Comparison of ENCODE assay signal across 6 cellular contexts in the genomic region with DNA sequence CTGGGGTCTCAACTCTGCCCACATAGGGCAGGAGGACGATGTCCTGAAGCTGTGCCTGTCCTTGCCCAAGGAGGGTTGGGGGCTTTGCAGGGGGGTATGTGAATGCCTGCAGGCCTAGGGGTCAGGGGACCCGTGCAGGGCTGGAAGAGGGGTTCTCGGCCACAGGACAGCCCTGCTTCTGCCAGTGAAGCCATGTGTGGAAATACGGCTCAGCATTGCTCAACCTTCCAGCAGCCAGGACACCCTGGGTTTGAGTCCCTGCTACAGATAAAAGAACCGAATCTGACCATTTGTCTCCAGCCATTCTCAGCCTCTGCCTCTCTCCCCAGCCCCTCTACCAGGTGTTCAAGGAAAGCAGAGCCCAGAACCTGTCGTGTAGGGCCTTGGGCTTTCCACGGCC.
DNase-seq lines count a peak whose midpoint lies in the region; FAIRE-seq and TF ChIP-seq lines count a peak whose summit lies in the region.
"Not testable (repeated sequence)": the region's sequence is repeated elsewhere in the genome, so short reads cannot be mapped to it uniquely, and the experiment has no call there.

No MANE protein-coding gene starts in this region.

- peaks cover 69% of the 10 kb centered on the region for H3K4me1 Mint-ChIP-seq in brain

- not testable (repeated sequence) for H2AFZ ChIP-seq in PC-9

- not testable (repeated sequence) for H4K20me1 ChIP-seq in PC-9 (ENCODE audit: insufficient read depth)

- H3K36me3 ChIP-seq in PC-9 (ENCODE audit: low read depth); SJCRH30: not testable (repeated sequence)

- not testable (repeated sequence) for H3K9me2 ChIP-seq in PC-9 (ENCODE audit: insufficient read depth)

- peaks cover 13% of the 10 kb centered on the region for H3K27me3 Mint-ChIP-seq in brain

- not testable (repeated sequence) for H3K36me3 Mint-ChIP-seq in brain

- H3K79me2 ChIP-seq in PC-9 (ENCODE audit: low read depth) = not testable (repeated sequence)

- H3K4me3 ChIP-seq in PC-9, SJCRH30: not testable (repeated sequence)

- H3K9me3 ChIP-seq in PC-9 (ENCODE audit: insufficient read depth, low read depth); SJCRH30 (replicated peaks): not testable (repeated sequence)

- BruUV-seq in PC-9 (replicated peaks; lab: Mats Ljungman, UMichigan) = not testable (repeated sequence)

- intact Hi-C loops in PC-9 (cut with micrococcal nuclease; ENCODE audit: unreplicated experiment); cardiac septum (cut with DNase I): not testable (repeated sequence)

- H3K27ac ChIP-seq in PC-9 (peak overlapping the region; percentile 95; the same call in 1 of the 2 replicates), SJCRH30 (peak overlapping the region; percentile 59)

- peak overlapping the region in 4 of 5 experiments; percentile 21 to 96 (median 77) for H3K27ac Mint-ChIP-seq in brain

- peak; percentile 35 for DNase-seq in DMS 273 (lab: John Stamatoyannopoulos, UW; ENCODE audit: unreplicated experiment)
- DNase-seq in PC-9; urothelium cell line (ENCODE audit: low spot score): not testable (repeated sequence)
- DNase-seq in SJCRH30 = peak; percentile 29 to 54
- peak; percentile 12 for DNase-seq in cardiac septum (ENCODE audit: low spot score)

- H3K27me3 ChIP-seq in PC-9 (ENCODE audit: insufficient read depth, low read depth); SJCRH30: not testable (repeated sequence)

- peaks cover 49% of the 10 kb centered on the region for H3F3A ChIP-seq in PC-9 (ENCODE audit: insufficient read depth, low read depth)

- not testable (repeated sequence) for H3K4me2 ChIP-seq in PC-9

- CTCF ChIA-PET in PC-9 (lab: Charles Lee) = not testable (repeated sequence)

- TF ChIP-seq CTCF in PC-9 (conservative IDR thresholded peaks at IDR 0.05); brain (conservative IDR thresholded peaks at IDR 0.05): not testable (repeated sequence)

- peaks cover 0 to 12% (median 10%) of the 10 kb centered on the region in 5 experiments for H3K9me3 Mint-ChIP-seq in brain

- peak; percentile 44 for FAIRE-seq in urothelium cell line (lab: Jason Lieb, UNC)

- H3K4me3 Mint-ChIP-seq in brain = not testable (repeated sequence)

- POLR2A ChIA-PET in PC-9 (lab: Charles Lee; ENCODE audit: unreplicated experiment) = not testable (repeated sequence)

- peaks cover 70% of the 10 kb centered on the region for H3K4me1 ChIP-seq in PC-9 (replicated peaks; ENCODE audit: insufficient read depth)
- peaks cover 51% of the 10 kb centered on the region for H3K4me1 ChIP-seq in SJCRH30
